In the genomic region with DNA sequence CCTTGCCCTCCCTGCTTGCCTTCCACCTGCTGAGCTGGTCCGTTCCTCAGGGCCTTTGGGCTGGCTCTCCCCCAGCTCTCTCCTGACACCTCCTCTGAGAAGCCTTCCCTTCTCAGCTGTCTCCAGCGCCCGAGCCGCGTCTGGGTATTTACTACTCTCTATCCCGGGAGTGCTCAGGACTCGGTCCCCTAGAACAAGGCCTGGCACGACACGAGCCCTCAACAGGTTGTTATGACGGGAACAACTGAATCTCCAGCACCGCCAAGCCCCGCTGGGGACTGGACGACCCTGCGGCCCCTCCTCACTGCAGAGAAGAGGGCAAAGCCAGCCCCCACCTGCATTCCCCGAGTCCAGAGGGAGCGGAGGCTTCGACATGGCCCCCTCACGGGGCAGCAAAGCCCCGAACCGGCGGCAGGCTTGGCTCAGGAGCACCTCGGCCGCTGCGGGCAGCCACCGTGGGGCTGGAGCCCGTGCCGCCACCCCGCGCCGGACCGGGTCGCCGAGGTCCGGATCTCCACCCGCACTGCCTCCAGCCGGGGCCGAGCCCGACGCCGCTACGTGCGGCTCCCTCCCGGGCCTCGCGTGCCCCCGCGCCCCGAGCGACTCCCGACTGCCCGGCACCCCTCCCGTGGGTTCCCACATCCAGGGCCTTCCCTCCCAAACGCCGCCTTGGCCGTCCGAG, we compare ENCODE assay signal across 1 cellular context.
TF ChIP-seq lines count a peak whose summit lies in the region.

No MANE protein-coding gene starts in this region.

TF ChIP-seq in HepG2, 621 proteins besides CTCF, POLR2A, EP300 and RAD21 (continued from another document and continues in another):
- TF ChIP-seq ZNF672 (CRISPR knock-in tag; IDR thresholded peaks at IDR 0.05) = 0 out of 2 replicates have a peak, but pooled peaks have one; percentile 18
- TF ChIP-seq MXD4 (CRISPR knock-in tag; IDR thresholded peaks at IDR 0.05) = no peak
- TF ChIP-seq, protein P1, sequence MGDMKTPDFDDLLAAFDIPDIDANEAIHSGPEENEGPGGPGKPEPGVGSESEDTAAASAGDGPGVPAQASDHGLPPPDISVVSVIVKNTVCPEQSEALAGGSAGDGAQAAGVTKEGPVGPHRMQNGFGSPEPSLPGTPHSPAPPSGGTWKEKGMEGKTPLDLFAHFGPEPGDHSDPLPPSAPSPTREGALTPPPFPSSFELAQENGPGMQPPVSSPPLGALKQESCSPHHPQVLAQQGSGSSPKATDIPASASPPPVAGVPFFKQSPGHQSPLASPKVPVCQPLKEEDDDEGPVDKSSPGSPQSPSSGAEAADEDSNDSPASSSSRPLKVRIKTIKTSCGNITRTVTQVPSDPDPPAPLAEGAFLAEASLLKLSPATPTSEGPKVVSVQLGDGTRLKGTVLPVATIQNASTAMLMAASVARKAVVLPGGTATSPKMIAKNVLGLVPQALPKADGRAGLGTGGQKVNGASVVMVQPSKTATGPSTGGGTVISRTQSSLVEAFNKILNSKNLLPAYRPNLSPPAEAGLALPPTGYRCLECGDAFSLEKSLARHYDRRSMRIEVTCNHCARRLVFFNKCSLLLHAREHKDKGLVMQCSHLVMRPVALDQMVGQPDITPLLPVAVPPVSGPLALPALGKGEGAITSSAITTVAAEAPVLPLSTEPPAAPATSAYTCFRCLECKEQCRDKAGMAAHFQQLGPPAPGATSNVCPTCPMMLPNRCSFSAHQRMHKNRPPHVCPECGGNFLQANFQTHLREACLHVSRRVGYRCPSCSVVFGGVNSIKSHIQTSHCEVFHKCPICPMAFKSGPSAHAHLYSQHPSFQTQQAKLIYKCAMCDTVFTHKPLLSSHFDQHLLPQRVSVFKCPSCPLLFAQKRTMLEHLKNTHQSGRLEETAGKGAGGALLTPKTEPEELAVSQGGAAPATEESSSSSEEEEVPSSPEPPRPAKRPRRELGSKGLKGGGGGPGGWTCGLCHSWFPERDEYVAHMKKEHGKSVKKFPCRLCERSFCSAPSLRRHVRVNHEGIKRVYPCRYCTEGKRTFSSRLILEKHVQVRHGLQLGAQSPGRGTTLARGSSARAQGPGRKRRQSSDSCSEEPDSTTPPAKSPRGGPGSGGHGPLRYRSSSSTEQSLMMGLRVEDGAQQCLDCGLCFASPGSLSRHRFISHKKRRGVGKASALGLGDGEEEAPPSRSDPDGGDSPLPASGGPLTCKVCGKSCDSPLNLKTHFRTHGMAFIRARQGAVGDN (CRISPR knock-in tag; IDR thresholded peaks at IDR 0.05) = peak; percentile 12; the same call in 1 of the 2 replicates
- TF ChIP-seq, protein P2, sequence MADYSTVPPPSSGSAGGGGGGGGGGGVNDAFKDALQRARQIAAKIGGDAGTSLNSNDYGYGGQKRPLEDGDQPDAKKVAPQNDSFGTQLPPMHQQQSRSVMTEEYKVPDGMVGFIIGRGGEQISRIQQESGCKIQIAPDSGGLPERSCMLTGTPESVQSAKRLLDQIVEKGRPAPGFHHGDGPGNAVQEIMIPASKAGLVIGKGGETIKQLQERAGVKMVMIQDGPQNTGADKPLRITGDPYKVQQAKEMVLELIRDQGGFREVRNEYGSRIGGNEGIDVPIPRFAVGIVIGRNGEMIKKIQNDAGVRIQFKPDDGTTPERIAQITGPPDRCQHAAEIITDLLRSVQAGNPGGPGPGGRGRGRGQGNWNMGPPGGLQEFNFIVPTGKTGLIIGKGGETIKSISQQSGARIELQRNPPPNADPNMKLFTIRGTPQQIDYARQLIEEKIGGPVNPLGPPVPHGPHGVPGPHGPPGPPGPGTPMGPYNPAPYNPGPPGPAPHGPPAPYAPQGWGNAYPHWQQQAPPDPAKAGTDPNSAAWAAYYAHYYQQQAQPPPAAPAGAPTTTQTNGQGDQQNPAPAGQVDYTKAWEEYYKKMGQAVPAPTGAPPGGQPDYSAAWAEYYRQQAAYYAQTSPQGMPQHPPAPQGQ (CRISPR knock-in tag; IDR thresholded peaks at IDR 0.05; ENCODE audit: borderline replicate concordance) = no peak
- 0 out of 2 replicates have a peak, but pooled peaks have one; percentile 6 for TF ChIP-seq MTA1 (CRISPR knock-in tag; IDR thresholded peaks at IDR 0.05; ENCODE audit: borderline replicate concordance)
- TF ChIP-seq SAP130 (CRISPR knock-in tag; IDR thresholded peaks at IDR 0.05; ENCODE audit: low read depth) = peak; percentile 5; the same call in 1 of the 2 replicates
- 0 out of 2 replicates have a peak, but pooled peaks have one; percentile 42 for TF ChIP-seq ZNF446 (CRISPR knock-in tag; IDR thresholded peaks at IDR 0.05)
- TF ChIP-seq, protein P3, sequence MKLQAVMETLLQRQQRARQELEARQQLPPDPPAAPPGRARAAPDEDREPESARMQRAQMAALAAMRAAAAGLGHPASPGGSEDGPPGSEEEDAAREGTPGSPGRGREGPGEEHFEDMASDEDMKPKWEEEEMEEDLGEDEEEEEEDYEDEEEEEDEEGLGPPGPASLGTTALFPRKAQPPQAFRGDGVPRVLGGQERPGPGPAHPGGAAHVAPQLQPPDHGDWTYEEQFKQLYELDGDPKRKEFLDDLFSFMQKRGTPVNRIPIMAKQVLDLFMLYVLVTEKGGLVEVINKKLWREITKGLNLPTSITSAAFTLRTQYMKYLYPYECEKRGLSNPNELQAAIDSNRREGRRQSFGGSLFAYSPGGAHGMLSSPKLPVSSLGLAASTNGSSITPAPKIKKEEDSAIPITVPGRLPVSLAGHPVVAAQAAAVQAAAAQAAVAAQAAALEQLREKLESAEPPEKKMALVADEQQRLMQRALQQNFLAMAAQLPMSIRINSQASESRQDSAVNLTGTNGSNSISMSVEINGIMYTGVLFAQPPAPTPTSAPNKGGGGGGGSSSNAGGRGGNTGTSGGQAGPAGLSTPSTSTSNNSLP (IDR thresholded peaks at IDR 0.05; ENCODE audit: low read depth, low read length) = no peak
- TF ChIP-seq, protein P4, sequence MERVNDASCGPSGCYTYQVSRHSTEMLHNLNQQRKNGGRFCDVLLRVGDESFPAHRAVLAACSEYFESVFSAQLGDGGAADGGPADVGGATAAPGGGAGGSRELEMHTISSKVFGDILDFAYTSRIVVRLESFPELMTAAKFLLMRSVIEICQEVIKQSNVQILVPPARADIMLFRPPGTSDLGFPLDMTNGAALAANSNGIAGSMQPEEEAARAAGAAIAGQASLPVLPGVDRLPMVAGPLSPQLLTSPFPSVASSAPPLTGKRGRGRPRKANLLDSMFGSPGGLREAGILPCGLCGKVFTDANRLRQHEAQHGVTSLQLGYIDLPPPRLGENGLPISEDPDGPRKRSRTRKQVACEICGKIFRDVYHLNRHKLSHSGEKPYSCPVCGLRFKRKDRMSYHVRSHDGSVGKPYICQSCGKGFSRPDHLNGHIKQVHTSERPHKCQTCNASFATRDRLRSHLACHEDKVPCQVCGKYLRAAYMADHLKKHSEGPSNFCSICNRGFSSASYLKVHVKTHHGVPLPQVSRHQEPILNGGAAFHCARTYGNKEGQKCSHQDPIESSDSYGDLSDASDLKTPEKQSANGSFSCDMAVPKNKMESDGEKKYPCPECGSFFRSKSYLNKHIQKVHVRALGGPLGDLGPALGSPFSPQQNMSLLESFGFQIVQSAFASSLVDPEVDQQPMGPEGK (CRISPR knock-in tag; IDR thresholded peaks at IDR 0.05) = no peak
- no peak for TF ChIP-seq HMG20A (CRISPR knock-in tag; IDR thresholded peaks at IDR 0.05; ENCODE audit: borderline replicate concordance)
- TF ChIP-seq TAF15 (IDR thresholded peaks at IDR 0.05; ENCODE audit: low read depth, low read length, poor library complexity, severe bottlenecking) = no peak
- no peak for TF ChIP-seq SKI (IDR thresholded peaks at IDR 0.05; ENCODE audit: partially characterized antibody)
- TF ChIP-seq HNRNPLL (IDR thresholded peaks at IDR 0.05; ENCODE audit: low read depth, low read length, poor library complexity, severe bottlenecking) = peak; percentile 37
- TF ChIP-seq, protein P5, sequence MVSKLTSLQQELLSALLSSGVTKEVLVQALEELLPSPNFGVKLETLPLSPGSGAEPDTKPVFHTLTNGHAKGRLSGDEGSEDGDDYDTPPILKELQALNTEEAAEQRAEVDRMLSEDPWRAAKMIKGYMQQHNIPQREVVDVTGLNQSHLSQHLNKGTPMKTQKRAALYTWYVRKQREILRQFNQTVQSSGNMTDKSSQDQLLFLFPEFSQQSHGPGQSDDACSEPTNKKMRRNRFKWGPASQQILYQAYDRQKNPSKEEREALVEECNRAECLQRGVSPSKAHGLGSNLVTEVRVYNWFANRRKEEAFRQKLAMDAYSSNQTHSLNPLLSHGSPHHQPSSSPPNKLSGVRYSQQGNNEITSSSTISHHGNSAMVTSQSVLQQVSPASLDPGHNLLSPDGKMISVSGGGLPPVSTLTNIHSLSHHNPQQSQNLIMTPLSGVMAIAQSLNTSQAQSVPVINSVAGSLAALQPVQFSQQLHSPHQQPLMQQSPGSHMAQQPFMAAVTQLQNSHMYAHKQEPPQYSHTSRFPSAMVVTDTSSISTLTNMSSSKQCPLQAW (CRISPR knock-in tag; IDR thresholded peaks at IDR 0.05) = 0 out of 2 replicates have a peak, but pooled peaks have one; percentile 12
- TF ChIP-seq FOXA1 (IDR thresholded peaks at IDR 0.05) = no peak
- no peak for TF ChIP-seq FOXA1 (CRISPR knock-in tag; IDR thresholded peaks at IDR 0.05)
- TF ChIP-seq ZNF563 (CRISPR knock-in tag; IDR thresholded peaks at IDR 0.05) = 0 out of 2 replicates have a peak, but pooled peaks have one; percentile 57
- TF ChIP-seq, protein P6, sequence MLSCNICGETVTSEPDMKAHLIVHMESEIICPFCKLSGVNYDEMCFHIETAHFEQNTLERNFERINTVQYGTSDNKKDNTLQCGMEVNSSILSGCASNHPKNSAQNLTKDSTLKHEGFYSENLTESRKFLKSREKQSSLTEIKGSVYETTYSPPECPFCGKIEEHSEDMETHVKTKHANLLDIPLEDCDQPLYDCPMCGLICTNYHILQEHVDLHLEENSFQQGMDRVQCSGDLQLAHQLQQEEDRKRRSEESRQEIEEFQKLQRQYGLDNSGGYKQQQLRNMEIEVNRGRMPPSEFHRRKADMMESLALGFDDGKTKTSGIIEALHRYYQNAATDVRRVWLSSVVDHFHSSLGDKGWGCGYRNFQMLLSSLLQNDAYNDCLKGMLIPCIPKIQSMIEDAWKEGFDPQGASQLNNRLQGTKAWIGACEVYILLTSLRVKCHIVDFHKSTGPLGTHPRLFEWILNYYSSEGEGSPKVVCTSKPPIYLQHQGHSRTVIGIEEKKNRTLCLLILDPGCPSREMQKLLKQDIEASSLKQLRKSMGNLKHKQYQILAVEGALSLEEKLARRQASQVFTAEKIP (CRISPR knock-in tag; IDR thresholded peaks at IDR 0.05; ENCODE audit: borderline replicate concordance) = no peak
- TF ChIP-seq ZSCAN22 (CRISPR knock-in tag; IDR thresholded peaks at IDR 0.05) = peak; percentile 4; the same call in 1 of the 2 replicates
- 0 out of 2 replicates have a peak, but pooled peaks have one; percentile 29 for TF ChIP-seq MAFG (CRISPR knock-in tag; IDR thresholded peaks at IDR 0.05)
- TF ChIP-seq ZNF331 (CRISPR knock-in tag; IDR thresholded peaks at IDR 0.05) = no peak
- no peak for TF ChIP-seq KMT2B (CRISPR knock-in tag; IDR thresholded peaks at IDR 0.05)
- TF ChIP-seq HES4 (CRISPR knock-in tag; IDR thresholded peaks at IDR 0.05; ENCODE audit: borderline replicate concordance) = 0 out of 2 replicates have a peak, but pooled peaks have one; percentile 50
- no peak for TF ChIP-seq ZNF10 (CRISPR knock-in tag; IDR thresholded peaks at IDR 0.05; ENCODE audit: borderline replicate concordance, low read depth)
- TF ChIP-seq BORCS8-MEF2B (CRISPR knock-in tag; IDR thresholded peaks at IDR 0.05) = no peak
- TF ChIP-seq, protein P7, sequence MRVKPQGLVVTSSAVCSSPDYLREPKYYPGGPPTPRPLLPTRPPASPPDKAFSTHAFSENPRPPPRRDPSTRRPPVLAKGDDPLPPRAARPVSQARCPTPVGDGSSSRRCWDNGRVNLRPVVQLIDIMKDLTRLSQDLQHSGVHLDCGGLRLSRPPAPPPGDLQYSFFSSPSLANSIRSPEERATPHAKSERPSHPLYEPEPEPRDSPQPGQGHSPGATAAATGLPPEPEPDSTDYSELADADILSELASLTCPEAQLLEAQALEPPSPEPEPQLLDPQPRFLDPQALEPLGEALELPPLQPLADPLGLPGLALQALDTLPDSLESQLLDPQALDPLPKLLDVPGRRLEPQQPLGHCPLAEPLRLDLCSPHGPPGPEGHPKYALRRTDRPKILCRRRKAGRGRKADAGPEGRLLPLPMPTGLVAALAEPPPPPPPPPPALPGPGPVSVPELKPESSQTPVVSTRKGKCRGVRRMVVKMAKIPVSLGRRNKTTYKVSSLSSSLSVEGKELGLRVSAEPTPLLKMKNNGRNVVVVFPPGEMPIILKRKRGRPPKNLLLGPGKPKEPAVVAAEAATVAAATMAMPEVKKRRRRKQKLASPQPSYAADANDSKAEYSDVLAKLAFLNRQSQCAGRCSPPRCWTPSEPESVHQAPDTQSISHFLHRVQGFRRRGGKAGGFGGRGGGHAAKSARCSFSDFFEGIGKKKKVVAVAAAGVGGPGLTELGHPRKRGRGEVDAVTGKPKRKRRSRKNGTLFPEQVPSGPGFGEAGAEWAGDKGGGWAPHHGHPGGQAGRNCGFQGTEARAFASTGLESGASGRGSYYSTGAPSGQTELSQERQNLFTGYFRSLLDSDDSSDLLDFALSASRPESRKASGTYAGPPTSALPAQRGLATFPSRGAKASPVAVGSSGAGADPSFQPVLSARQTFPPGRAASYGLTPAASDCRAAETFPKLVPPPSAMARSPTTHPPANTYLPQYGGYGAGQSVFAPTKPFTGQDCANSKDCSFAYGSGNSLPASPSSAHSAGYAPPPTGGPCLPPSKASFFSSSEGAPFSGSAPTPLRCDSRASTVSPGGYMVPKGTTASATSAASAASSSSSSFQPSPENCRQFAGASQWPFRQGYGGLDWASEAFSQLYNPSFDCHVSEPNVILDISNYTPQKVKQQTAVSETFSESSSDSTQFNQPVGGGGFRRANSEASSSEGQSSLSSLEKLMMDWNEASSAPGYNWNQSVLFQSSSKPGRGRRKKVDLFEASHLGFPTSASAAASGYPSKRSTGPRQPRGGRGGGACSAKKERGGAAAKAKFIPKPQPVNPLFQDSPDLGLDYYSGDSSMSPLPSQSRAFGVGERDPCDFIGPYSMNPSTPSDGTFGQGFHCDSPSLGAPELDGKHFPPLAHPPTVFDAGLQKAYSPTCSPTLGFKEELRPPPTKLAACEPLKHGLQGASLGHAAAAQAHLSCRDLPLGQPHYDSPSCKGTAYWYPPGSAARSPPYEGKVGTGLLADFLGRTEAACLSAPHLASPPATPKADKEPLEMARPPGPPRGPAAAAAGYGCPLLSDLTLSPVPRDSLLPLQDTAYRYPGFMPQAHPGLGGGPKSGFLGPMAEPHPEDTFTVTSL (CRISPR knock-in tag; IDR thresholded peaks at IDR 0.05; ENCODE audit: borderline replicate concordance) = no peak
- TF ChIP-seq, protein P8, sequence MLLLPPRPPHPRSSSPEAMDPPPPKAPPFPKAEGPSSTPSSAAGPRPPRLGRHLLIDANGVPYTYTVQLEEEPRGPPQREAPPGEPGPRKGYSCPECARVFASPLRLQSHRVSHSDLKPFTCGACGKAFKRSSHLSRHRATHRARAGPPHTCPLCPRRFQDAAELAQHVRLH (CRISPR knock-in tag; IDR thresholded peaks at IDR 0.05; ENCODE audit: borderline replicate concordance, low read depth) = no peak
- no peak for TF ChIP-seq TOPORS (CRISPR knock-in tag; IDR thresholded peaks at IDR 0.05)
- TF ChIP-seq ZFP41 (CRISPR knock-in tag; IDR thresholded peaks at IDR 0.05; ENCODE audit: borderline replicate concordance) = no peak
- no peak for TF ChIP-seq NFKB2 (CRISPR knock-in tag; IDR thresholded peaks at IDR 0.05; ENCODE audit: borderline replicate concordance)
- TF ChIP-seq FOSL2 (CRISPR knock-in tag; IDR thresholded peaks at IDR 0.05) = no peak
- no peak for TF ChIP-seq BRD4 (CRISPR knock-in tag; IDR thresholded peaks at IDR 0.05)
- 0 out of 2 replicates have a peak, but pooled peaks have one; percentile 32 for TF ChIP-seq MEF2D (CRISPR knock-in tag; IDR thresholded peaks at IDR 0.05)
- peak; percentile 4; the same call in 1 of the 2 replicates for TF ChIP-seq PAX8 (CRISPR knock-in tag; IDR thresholded peaks at IDR 0.05; ENCODE audit: borderline replicate concordance)
- TF ChIP-seq ZNF556 (CRISPR knock-in tag; IDR thresholded peaks at IDR 0.05; ENCODE audit: borderline replicate concordance) = no peak
- no peak for TF ChIP-seq NR3C1 (CRISPR knock-in tag; IDR thresholded peaks at IDR 0.05)
- no peak for TF ChIP-seq KLF13 (CRISPR knock-in tag; IDR thresholded peaks at IDR 0.05)
